In genomic region chr20:2132461-2132901, GRCh38 we compare ENCODE assay signal across 17 cellular contexts. TPM values are rescaled to one million over a fixed set of nuclear protein-coding genes. Genes with fewer than 3 reads are reported as not detected.
DNase-seq lines count a peak whose midpoint lies in the region; ATAC-seq and TF ChIP-seq lines count a peak whose summit lies in the region.
"Had no signal": no experiment of that assay in that cellular context is flagged by ENCODE, and none has a peak within 500 bp of the region (broad histone marks: within the 10 kb centered on the region; RNA-seq: fewer than 3 reads in every experiment).

No MANE protein-coding gene starts in this region.

- H3K9me3 ChIP-seq in MG63 (no peaks in the 10 kb centered on the region), gastrocnemius medialis (no peaks in the 10 kb centered on the region)
- H3K9me3 ChIP-seq: colonic mucosa, neutrophil, upper lobe of left lung had no signal

- H3K27me3 ChIP-seq in MG63 (no peaks in the 10 kb centered on the region), gastrocnemius medialis (no peaks in the 10 kb centered on the region)
- H3K27me3 ChIP-seq: colonic mucosa, neutrophil, upper lobe of left lung had no signal

- no peak for TF ChIP-seq CTCF in gastrocnemius medialis (IDR thresholded peaks at IDR 0.05 in 4 of 5, conservative IDR thresholded peaks at IDR 0.05 in 1 of 5)

- H3K36me3 ChIP-seq in MG63 = no peaks in the 10 kb centered on the region; the same call in 1 of the 2 replicates
- H3K36me3 ChIP-seq in gastrocnemius medialis = no peaks in the 10 kb centered on the region
- H3K36me3 ChIP-seq: colonic mucosa had no signal

- intact Hi-C loops in gastrocnemius medialis (cut with DNase I; ENCODE audit: low total_unique reads) = no loop called here

- peak overlapping the region; percentile 27 to 71 (median 62) for H3K27ac ChIP-seq in gastrocnemius medialis
- H3K27ac ChIP-seq: colonic mucosa, neutrophil had no signal

- ATAC-seq in esophagus mucosa (peak; percentile 87), gastrocnemius medialis (peak; percentile 84 to 90), GM21360 (IDR thresholded peaks at IDR 0.05; ENCODE audit: unreplicated experiment) (no peak), GM18873 (IDR thresholded peaks at IDR 0.05; ENCODE audit: low FRiP score, unreplicated experiment) (no peak)

- peak; percentile 6 for DNase-seq in DMS53 treated with DMSO at 0.1 percent for 48 hours (lab: John Stamatoyannopoulos, UW; ENCODE audit: unreplicated experiment)
- DNase-seq in MG63 = peak; percentile 57
- peak; percentile 26 to 71 for DNase-seq in gastrocnemius medialis
- DNase-seq in activated CD4-positive, CD25-positive, alpha-beta regulatory T cell treated with anti-CD3 and anti-CD28 coated beads, Interleukin-2, amount 50 U/mL, for 72 hours = no peak
- no peak for DNase-seq in DMS153 treated with DMSO at 0.1 percent for 48 hours (lab: John Stamatoyannopoulos, UW; ENCODE audit: unreplicated experiment)
- DNase-seq: activated CD4-positive, alpha-beta T cell treated with anti-CD3 and anti-CD28 coated beads, Interleukin-2, amount 10 ng/mL, durations not matched to agents 24 days and 14 days; activated T-cell treated with anti-CD3 and anti-CD28 coated beads, Interleukin-2, amount 50 U/mL, for 1 hour; colonic mucosa; MV-4-11; OCI-M1; T-helper 1 cell; upper lobe of left lung had no signal

- H3K4me3 ChIP-seq in MG63 = no peak overlapping the region
- H3K4me3 ChIP-seq in gastrocnemius medialis = no peak overlapping the region
- H3K4me3 ChIP-seq: colonic mucosa, GM12878, upper lobe of left lung had no signal

- H3K4me1 ChIP-seq in gastrocnemius medialis = peaks cover 42 to 45% of the 10 kb centered on the region in 2 donors
- H3K4me1 ChIP-seq: colonic mucosa had no signal

- in situ Hi-C loops in gastrocnemius medialis (cut with MboI; ENCODE audit: low sequenced_read_pairs in 4 of 4) = no loop called here

- no peak for TF ChIP-seq POLR2A in gastrocnemius medialis (IDR thresholded peaks at IDR 0.05)

RNA-seq across cellular contexts. Expression of gene STK35, which starts 30.9 kb away (rescaled TPM):
- total RNA-seq in MG63 (2014; rRNA removed; shearing (Covaris generic); ENCODE audit: low replicate concordance) = 4.7 and 7.6 TPM in 2 replicates
- 19.1 TPM for total RNA-seq in esophagus mucosa
- 1 to 10 TPM; 2.9 to 9.1 (median 6.3) TPM for total RNA-seq in gastrocnemius medialis

Comparison
In these comparisons a context has a peak if more than half of its experiments do, and no peak if none do; other contexts are left out.
1. DNase-seq: peak in DMS53 treated with DMSO at 0.1 percent for 48 hours (single experiment), MG63 (single experiment) and gastrocnemius medialis (2 of 2); none in activated CD4-positive, CD25-positive, alpha-beta regulatory T cell treated with anti-CD3 and anti-CD28 coated beads, Interleukin-2, amount 50 U/mL, for 72 hours (single experiment) and DMS153 treated with DMSO at 0.1 percent for 48 hours (single experiment).
2. ATAC-seq: peak in esophagus mucosa (single experiment) and gastrocnemius medialis (2 of 2); none in GM21360 (single experiment) and GM18873 (single experiment).